Comparison of ENCODE assay signal across 9 cellular contexts in genomic region chr14:41749425-41749824, GRCh38.
DNase-seq lines count a peak whose midpoint lies in the region; ATAC-seq, FAIRE-seq and TF ChIP-seq lines count a peak whose summit lies in the region.
"Had no signal": no experiment of that assay in that cellular context is flagged by ENCODE, and none has a peak within 500 bp of the region (broad histone marks: within the 10 kb centered on the region; RNA-seq: fewer than 3 reads in every experiment).

No MANE protein-coding gene starts in this region.

- H3K36me3 ChIP-seq in Loucy (ENCODE audit: insufficient read depth, low read length), result no peaks in the 10 kb centered on the region
- no peaks in the 10 kb centered on the region for H3K36me3 ChIP-seq in brain microvascular endothelial cell (replicated peaks)
- H3K36me3 ChIP-seq in small intestine (ENCODE audit: control insufficient read depth in 2 of 2, insufficient read depth in 2 of 2, low read length in 2 of 2), result no peaks in the 10 kb centered on the region

- in situ Hi-C loops in brain microvascular endothelial cell (cut with HindIII; ENCODE audit: low pct_ligation_motif_present, low sequenced_read_pairs), result no loop called here

- H3K4me1 ChIP-seq in Loucy (ENCODE audit: insufficient read depth, low read length, poor library complexity, severe bottlenecking) (no peaks in the 10 kb centered on the region), small intestine (ENCODE audit: control insufficient read depth in 2 of 2, insufficient read depth in 1 of 2, low read depth in 1 of 2, low read length in 1 of 2) (no peaks in the 10 kb centered on the region)

- no peak overlapping the region for H3K27ac ChIP-seq in brain microvascular endothelial cell
- no peak overlapping the region for H3K27ac ChIP-seq in small intestine (ENCODE audit: low read depth in 1 of 2, low read length in 1 of 2)
- H3K27ac ChIP-seq: HL-60 had no signal

- H4K20me1 ChIP-seq in Loucy (ENCODE audit: insufficient read depth, low read length, poor library complexity, severe bottlenecking), result no peaks in the 10 kb centered on the region

- no peak for FAIRE-seq in small intestine (lab: Jason Lieb, UNC)

- DNase-seq in COLO829 (ENCODE audit: low spot score) (peak; percentile 11), brain microvascular endothelial cell (peak; percentile 14), small intestine (peak; percentile 31), putamen (ENCODE audit: low spot score) (no peak), Ammon's horn (ENCODE audit: low spot score) (no peak), NCI-H1694 (lab: John Stamatoyannopoulos, UW) (no peak)

- H3K27me3 ChIP-seq in Loucy (ENCODE audit: insufficient read depth, low read length, poor library complexity, severe bottlenecking), result no peaks in the 10 kb centered on the region
- H3K27me3 ChIP-seq in brain microvascular endothelial cell (replicated peaks), result no peaks in the 10 kb centered on the region
- H3K27me3 ChIP-seq in small intestine (ENCODE audit: control insufficient read depth in 2 of 2, insufficient read depth in 2 of 2, low read length in 2 of 2), result no peaks in the 10 kb centered on the region

- peak overlapping the region; percentile 18 for H3K4me2 ChIP-seq in Loucy (ENCODE audit: low read depth, low read length, poor library complexity, severe bottlenecking)

- no peak for TF ChIP-seq CTCF in Loucy (conservative IDR thresholded peaks at IDR 0.05; ENCODE audit: low read length)
- no peak for TF ChIP-seq CTCF in brain microvascular endothelial cell (IDR thresholded peaks at IDR 0.05; ENCODE audit: low read depth, low read length, missing control alignments)

- H3K9me2 ChIP-seq in Loucy (replicated peaks; ENCODE audit: low read depth, low read length), result no peaks in the 10 kb centered on the region

- H3F3A ChIP-seq in Loucy (ENCODE audit: low read depth), result no peaks in the 10 kb centered on the region

- H3K4me3 ChIP-seq in Loucy (ENCODE audit: low read length, poor library complexity, severe bottlenecking) (peak overlapping the region; percentile 37), brain microvascular endothelial cell (ENCODE audit: low read depth, low read length) (peak overlapping the region; percentile 4), small intestine (ENCODE audit: low read depth in 1 of 2, low read length in 2 of 2) (no peak overlapping the region)

- 27 to 45% (median 34%) methylated on average over 5 of the region's 5 CpGs for WGBS in small intestine, 3 donors

- H3K9me3 ChIP-seq in Loucy (ENCODE audit: insufficient read depth, low read depth, low read length), result no peaks in the 10 kb centered on the region
- H3K9me3 ChIP-seq in small intestine (ENCODE audit: control insufficient read depth, low read depth), result no peaks in the 10 kb centered on the region

- ATAC-seq in GM21381 (IDR thresholded peaks at IDR 0.05; ENCODE audit: unreplicated experiment), result peak; percentile 93

- peak overlapping the region; percentile 46; the same call in 1 of the 2 replicates for H2AFZ ChIP-seq in Loucy (ENCODE audit: low read length)

- no peaks in the 10 kb centered on the region for H3K79me2 ChIP-seq in Loucy (ENCODE audit: insufficient read depth, low read length)

- no peak overlapping the region for H3K9ac ChIP-seq in Loucy (ENCODE audit: low read depth, low read length, poor library complexity, severe bottlenecking)

Comparison
In these comparisons a context has a peak if more than half of its experiments do, and no peak if none do; other contexts are left out.
1. DNase-seq: peak in COLO829 (single experiment), brain microvascular endothelial cell (single experiment) and small intestine (single experiment); none in putamen (single experiment), Ammon's horn (single experiment) and NCI-H1694 (single experiment).
2. H3K4me3 ChIP-seq: peak in Loucy (single experiment) and brain microvascular endothelial cell (single experiment); none in small intestine (0 of 2).